Comparison of ENCODE assay signal across 7 cellular contexts in the genomic region with DNA sequence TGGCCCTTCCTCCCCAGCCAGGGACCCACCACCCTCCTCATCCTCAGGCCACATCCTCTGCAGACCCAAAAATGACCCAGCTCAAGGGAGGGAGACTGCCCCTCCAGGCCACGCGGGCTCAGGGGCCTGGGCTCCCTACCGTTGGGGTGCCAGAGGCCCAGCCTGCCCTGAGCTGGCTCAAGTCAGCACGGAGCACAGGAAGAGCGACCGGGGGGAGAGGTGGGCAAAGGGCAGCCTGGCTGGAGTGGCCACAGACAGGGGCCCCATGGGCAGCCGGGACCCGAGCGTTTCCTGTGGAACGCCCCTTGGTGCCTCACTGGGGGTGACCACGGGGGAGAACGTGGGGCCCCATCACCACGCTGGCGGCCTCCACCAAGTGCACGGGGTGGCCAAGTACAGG. TPM values are rescaled to one million over a fixed set of nuclear protein-coding genes. Genes with fewer than 3 reads are reported as not detected.
"Had no signal": no experiment of that assay in that cellular context is flagged by ENCODE, and none has a peak within 500 bp of the region (broad histone marks: within the 10 kb centered on the region; RNA-seq: fewer than 3 reads in every experiment).

No MANE protein-coding gene starts in this region.

- DNase-seq: GOT3, H9, HCEC 1CT, KBM-7 had no signal

- FAIRE-seq: H54, HTR-8/SVneo had no signal

RNA-seq across cellular contexts. Expression of a gene that starts 10.7 kb away (rescaled TPM):
- polyA plus RNA-seq: IgD-negative memory B cell had no signal
